ENCODE assay signal across 8 cellular contexts in the genomic region with DNA sequence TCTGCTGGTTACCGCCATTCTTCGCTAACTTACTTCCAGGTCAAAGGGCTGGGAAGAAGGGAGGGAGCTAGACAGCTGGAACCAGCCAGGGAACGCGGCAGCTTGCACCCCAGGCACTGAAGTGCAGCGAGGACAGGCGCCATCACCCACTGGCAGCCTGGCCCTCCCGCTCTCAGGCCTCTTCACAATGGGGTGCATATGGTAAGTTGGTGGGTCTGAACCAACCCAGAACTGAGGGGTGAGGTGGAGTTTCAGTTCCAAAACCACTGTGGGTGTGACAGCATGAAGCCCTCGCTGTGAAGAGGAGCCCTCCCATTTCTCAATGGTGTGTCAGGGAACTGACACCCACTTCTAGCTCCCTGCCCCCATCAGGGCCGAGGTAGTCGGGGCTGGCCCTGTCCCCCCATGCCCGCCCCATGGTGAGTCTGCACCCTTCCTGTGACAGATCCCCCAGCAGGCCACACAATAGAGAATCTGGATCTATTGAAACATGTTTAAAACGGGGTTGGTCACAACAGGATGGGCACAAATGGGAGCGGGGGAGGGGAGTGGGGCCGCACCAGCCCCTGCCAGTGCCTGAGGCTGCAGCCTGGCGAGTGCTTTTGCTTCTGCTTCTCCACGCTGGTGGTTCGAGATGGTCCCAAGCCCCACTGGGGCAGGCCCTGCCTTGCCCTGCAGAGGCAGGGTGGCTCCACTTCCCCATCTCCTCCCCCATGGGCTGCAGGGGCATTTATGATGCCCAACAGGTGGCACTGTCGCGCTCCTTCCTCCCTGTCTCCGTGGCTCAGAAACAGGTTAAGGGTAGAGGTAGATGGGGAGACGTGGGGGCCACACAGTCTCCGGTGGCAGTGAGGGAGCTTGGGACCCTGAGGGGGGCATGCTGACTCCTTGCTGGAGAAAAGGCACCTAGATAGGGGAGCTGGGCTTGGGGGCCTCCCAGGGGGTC. TPM values are rescaled to one million over a fixed set of nuclear protein-coding genes. Genes with fewer than 3 reads are reported as not detected.
DNase-seq lines count a peak whose midpoint lies in the region; ATAC-seq and TF ChIP-seq lines count a peak whose summit lies in the region.

No MANE protein-coding gene starts in this region.

- H3K27me3 ChIP-seq in MM.1S (replicated peaks; ENCODE audit: insufficient read depth, low read length) (no peaks in the 10 kb centered on the region), lower lobe of right lung (ENCODE audit: low read depth) (no peaks in the 10 kb centered on the region)

- no peak overlapping the region for H2AFZ ChIP-seq in MM.1S (ENCODE audit: low read length)

- H3K9me3 ChIP-seq in MM.1S (replicated peaks; ENCODE audit: insufficient read depth, low read length) (no peaks in the 10 kb centered on the region), lower lobe of right lung (no peaks in the 10 kb centered on the region)

- POLR2A ChIA-PET in MCF 10A (lab: Yijun Ruan, JAX), result no interaction called here

- no peaks in the 10 kb centered on the region for H3K79me2 ChIP-seq in MM.1S (ENCODE audit: low read length)

- no peaks in the 10 kb centered on the region for H3K27me3 Mint-ChIP-seq in MCF 10A (ENCODE audit: insufficient read depth, unreplicated experiment)

- no peaks in the 10 kb centered on the region for H3K36me3 ChIP-seq in MM.1S (replicated peaks; ENCODE audit: insufficient read depth, low read length)
- H3K36me3 ChIP-seq in lower lobe of right lung, result peaks cover 30% of the 10 kb centered on the region

- H4K20me1 ChIP-seq in MM.1S (ENCODE audit: insufficient read depth, low read length), result no peaks in the 10 kb centered on the region

- intact Hi-C loops in MCF 10A (cut with micrococcal nuclease) (no loop called here), lower lobe of right lung (cut with DNase I) (no loop called here)

- CTCF ChIA-PET in MCF 10A (lab: Yijun Ruan, JAX), result interaction anchor here (0.7 kb wide), 1 partner anchor 9 kb away, joined by 3 read pairs; no protein-coding TSS in a partner anchor

- no peaks in the 10 kb centered on the region for H3K4me1 Mint-ChIP-seq in MCF 10A (ENCODE audit: insufficient read depth, unreplicated experiment)

- peak overlapping the region; percentile 10 for H3K4me3 Mint-ChIP-seq in MCF 10A (ENCODE audit: unreplicated experiment)

- H3K4me3 ChIP-seq in MM.1S (ENCODE audit: low read length) (peak overlapping the region; percentile 56), lower lobe of right lung (peak overlapping the region; percentile 49)

- no peak overlapping the region for H3K9ac ChIP-seq in MM.1S (ENCODE audit: low read length)

- ATAC-seq in GM19452 (IDR thresholded peaks at IDR 0.05; ENCODE audit: unreplicated experiment) (peak; percentile 30), lower lobe of right lung (peak; percentile 61 to 68), HG03139 (IDR thresholded peaks at IDR 0.05; ENCODE audit: unreplicated experiment) (no peak)

- H3K4me1 ChIP-seq in MM.1S (ENCODE audit: low read length), result peaks cover 5% of the 10 kb centered on the region
- H3K4me1 ChIP-seq in lower lobe of right lung, result peaks cover 42% of the 10 kb centered on the region

- H3F3A ChIP-seq in MM.1S (ENCODE audit: insufficient read depth, low read length), result no peaks in the 10 kb centered on the region

- peak; percentile 77 for TF ChIP-seq CTCF in MM.1S (IDR thresholded peaks at IDR 0.05; ENCODE audit: low read length)
- TF ChIP-seq CTCF in VCaP (conservative IDR thresholded peaks at IDR 0.05), result peak; percentile 77
- TF ChIP-seq CTCF in MCF 10A (IDR thresholded peaks at IDR 0.05; ENCODE audit: unreplicated experiment), result peak; percentile 34
- peak; percentile 68 for TF ChIP-seq CTCF in lower lobe of right lung (IDR thresholded peaks at IDR 0.05)

- no peak overlapping the region for H3K27ac ChIP-seq in MM.1S (ENCODE audit: low read length)
- no peak overlapping the region for H3K27ac ChIP-seq in VCaP
- H3K27ac ChIP-seq in lower lobe of right lung, result peak overlapping the region; percentile 84

- DNase-seq in COLO829 (ENCODE audit: low spot score), result peak; percentile 34
- DNase-seq in MM.1S, result peak; percentile 72
- DNase-seq in MCF 10A (ENCODE audit: unreplicated experiment), result peak; percentile 55
- DNase-seq in lower lobe of right lung, result peak; percentile 84
- DNase-seq in stimulated activated CD8-positive, alpha-beta memory T cell treated with anti-CD3 and anti-CD28 coated beads, Interleukin-4, amount 100 ng/mL, for 48 hours, result peak; percentile 87

- no peaks in the 10 kb centered on the region for H3K9me3 Mint-ChIP-seq in MCF 10A (ENCODE audit: unreplicated experiment)

- H3K4me2 ChIP-seq in MM.1S (ENCODE audit: low read depth, low read length), result peak overlapping the region; percentile 71

- BruUV-seq in MCF 10A (replicated peaks; lab: Mats Ljungman, UMichigan), result no TSS peak

- H3K27ac Mint-ChIP-seq in MCF 10A (ENCODE audit: low read depth, unreplicated experiment), result no peak overlapping the region

- H3K36me3 Mint-ChIP-seq in MCF 10A (ENCODE audit: insufficient read depth, unreplicated experiment), result peaks cover 29% of the 10 kb centered on the region

- H3K9me2 ChIP-seq in MM.1S (replicated peaks; ENCODE audit: insufficient read depth, low read length), result no peaks in the 10 kb centered on the region

RNA-seq across cellular contexts. Expression of gene LIMD2, which starts 2.3 kb away (rescaled TPM):
- total RNA-seq in MCF 10A (2022) (0.56 and 0.93 TPM in 2 replicates), lower lobe of right lung (25.9 TPM)

RNA-seq across cellular contexts. Expression of gene STRADA, which starts 44.0 kb away (rescaled TPM):
- total RNA-seq in MCF 10A (2022) (36.5 and 36.6 TPM in 2 replicates), lower lobe of right lung (32.8 TPM)

Comparison
In these comparisons a context has a peak if more than half of its experiments do, and no peak if none do; other contexts are left out.
1. DNase-seq: peak in every context shown above with its lines; median percentile 87 in stimulated activated CD8-positive, alpha-beta memory T cell treated with anti-CD3 and anti-CD28 coated beads, Interleukin-4, amount 100 ng/mL, for 48 hours; 84 in lower lobe of right lung; 72 in MM.1S; 55 in MCF 10A; 34 in COLO829.
2. RNA of gene LIMD2, which starts 2.3 kb away (total RNA-seq): 25.9 TPM in lower lobe of right lung (single experiment); 0.56 to 0.93 TPM in MCF 10A; every median in the first group is over 10 times any median in the second.
3. Peak in every context shown above with its lines, with median percentiles within 50 percentile points of each other: CTCF ChIP-seq.